In genomic region chr4:121869841-121870822, GRCh38 we compare ENCODE assay signal across 8 cellular contexts. TPM values are rescaled to one million over a fixed set of nuclear protein-coding genes. Genes with fewer than 3 reads are reported as not detected.
DNase-seq lines count a peak whose midpoint lies in the region; ATAC-seq, FAIRE-seq and TF ChIP-seq lines count a peak whose summit lies in the region.

TSS of gene BBS7 (minus strand) at chr4:121870474. CDS start at chr4:121870313, 161 bp downstream.

- H3K36me3 ChIP-seq in endothelial cell of umbilical vein (ENCODE audit: control insufficient read depth in 2 of 2, extremely low read depth in 1 of 2, insufficient read depth in 2 of 2, low read length in 2 of 2), result no peaks in the 10 kb centered on the region

- no peaks in the 10 kb centered on the region for H4K20me1 ChIP-seq in endothelial cell of umbilical vein (replicated peaks; ENCODE audit: control insufficient read depth, extremely low read depth, insufficient read depth, low read length)

- peak; percentile 96 for TF ChIP-seq POLR2A in endothelial cell of umbilical vein (IDR thresholded peaks at IDR 0.05; ENCODE audit: low read depth, low read length)

- CTCF ChIA-PET in endothelial cell of umbilical vein (lab: Charles Lee), result interaction anchor here (0.7 to 1.5 kb wide), 10 partner anchors 14 to 499 kb away, joined by 3 to 6 read pairs (median 3); partner anchors contain the start of gene CCNA2

- dilution Hi-C loops in endothelial cell of umbilical vein (cut with MboI; ENCODE audit: extremely low pct_ligation_motif_present, low sequenced_read_pairs), result no loop called here

- H3K27me3 ChIP-seq in endothelial cell of umbilical vein (ENCODE audit: control insufficient read depth in 2 of 2, insufficient read depth in 2 of 2, low read length in 2 of 2), result no peaks in the 10 kb centered on the region

- H3K79me2 ChIP-seq in endothelial cell of umbilical vein (ENCODE audit: control insufficient read depth, insufficient read depth, low read length), result peaks cover 5% of the 10 kb centered on the region

- no peak for TF ChIP-seq CTCF in D721Med (IDR thresholded peaks at IDR 0.05; ENCODE audit: insufficient read depth, missing control alignments)
- TF ChIP-seq CTCF in endothelial cell of umbilical vein (IDR thresholded peaks at IDR 0.05; ENCODE audit: extremely low read depth in 1 of 2, insufficient read depth in 1 of 2, low read depth in 1 of 2, low read length in 2 of 2), result no peak

- FAIRE-seq in D721Med (lab: Jason Lieb, UNC), result peak; percentile 56
- peak; percentile 96 for FAIRE-seq in endothelial cell of umbilical vein (lab: Jason Lieb, UNC)

- DNase-seq in D721Med (ENCODE audit: insufficient read length, low spot score), result peak; percentile 57
- DNase-seq in HuH-7.5 (ENCODE audit: low spot score), result peak; percentile 36
- peak; percentile 98 for DNase-seq in OCI-M1 (lab: John Stamatoyannopoulos, UW)
- peak; percentile 98 for DNase-seq in activated T-cell treated with anti-CD3 and anti-CD28 coated beads for 24 hours (ENCODE audit: low read depth)
- peak; percentile 99 for DNase-seq in endothelial cell of umbilical vein (ENCODE audit: low read depth, low spot score)
- peak; percentile 97 for DNase-seq in midbrain (lab: John Stamatoyannopoulos, UW)
- DNase-seq in stimulated activated CD8-positive, alpha-beta memory T cell treated with anti-CD3 and anti-CD28 coated beads, Interleukin-2, amount 100 ng/mL, for 1 hour (ENCODE audit: low read depth in 2 of 2), result peak; percentile 92 to 93

- intact Hi-C loops in endothelial cell of umbilical vein (cut with micrococcal nuclease), result loop anchor here (1.0 kb wide), 2 partner anchors 46 to 69 kb away; partner anchors contain the start of gene EXOSC9

- POLR2A ChIA-PET in endothelial cell of umbilical vein (lab: Charles Lee), result interaction anchor here (0.6 to 0.9 kb wide), 2 partner anchors 8 to 668 kb away, joined by 4 to 7 read pairs; no protein-coding TSS in a partner anchor

- peaks cover 10% of the 10 kb centered on the region for H3K4me1 ChIP-seq in endothelial cell of umbilical vein (ENCODE audit: control insufficient read depth, extremely low read depth, insufficient read depth, low read length)

- BruUV-seq in endothelial cell of umbilical vein (replicated peaks; lab: Mats Ljungman, UMichigan), result TSS peak; percentile 51

- H3K9me3 ChIP-seq in endothelial cell of umbilical vein (replicated peaks; ENCODE audit: control insufficient read depth, insufficient read depth, low read length), result no peaks in the 10 kb centered on the region

- H2AFZ ChIP-seq in endothelial cell of umbilical vein (ENCODE audit: low read depth, low read length), result peak within 1 kb of the TSS; percentile 95

- peaks cover 5% of the 10 kb centered on the region for H3K9me1 ChIP-seq in endothelial cell of umbilical vein (replicated peaks; ENCODE audit: control insufficient read depth, extremely low read depth, insufficient read depth, low read length)

- peak within 1 kb of the TSS; percentile 78 for H3K9ac ChIP-seq in endothelial cell of umbilical vein (replicated peaks; ENCODE audit: extremely low read depth, insufficient read depth, low read length)

- H3K27ac ChIP-seq in endothelial cell of umbilical vein (ENCODE audit: insufficient read depth, low read depth, low read length), result peak within 1 kb of the TSS; percentile 58

- H3K4me2 ChIP-seq in endothelial cell of umbilical vein (ENCODE audit: insufficient read depth, low read length), result peak within 1 kb of the TSS; percentile 84

- H3K4me3 ChIP-seq in endothelial cell of umbilical vein (replicated peaks in 1 of 3; ENCODE audit: insufficient read depth in 1 of 3, low read depth in 1 of 3, low read length in 3 of 3), result peak within 1 kb of the TSS; percentile 76 to 84 (median 80)

- ATAC-seq in GM21526 (IDR thresholded peaks at IDR 0.05; ENCODE audit: low FRiP score, unreplicated experiment), result peak; percentile 99

TF ChIP-seq in endothelial cell of umbilical vein, 7 proteins besides CTCF, POLR2A, EP300 and RAD21:
- TF ChIP-seq FOS (IDR thresholded peaks at IDR 0.05; ENCODE audit: borderline replicate concordance, insufficient read depth, low read length), result no peak
- TF ChIP-seq EZH2 (IDR thresholded peaks at IDR 0.05; ENCODE audit: borderline replicate concordance, low read depth, low read length, severe bottlenecking), result no peak
- no peak for TF ChIP-seq MYC (IDR thresholded peaks at IDR 0.05; ENCODE audit: low read depth, low read length)
- TF ChIP-seq POLR2AphosphoS5 (IDR thresholded peaks at IDR 0.05; ENCODE audit: insufficient read depth, low read depth, low read length), result peak; percentile 91
- TF ChIP-seq MAX (IDR thresholded peaks at IDR 0.05; ENCODE audit: insufficient read depth, insufficient read length), result no peak

RNA-seq across cellular contexts. Expression of gene BBS7, which starts in this region (rescaled TPM):
- 20.0 and 22.2 TPM in 2 replicates for total RNA-seq in endothelial cell of umbilical vein
- polyA plus RNA-seq in endothelial cell of umbilical vein, result 13.4 and 21.7 TPM in 2 replicates
- polyA plus RNA-seq in endothelial cell of umbilical vein (2011; cell fraction: cytosol; rRNA removed), result 23.5 and 28.3 TPM in 2 replicates
- polyA plus RNA-seq in endothelial cell of umbilical vein (2011; cell fraction: nucleus; rRNA removed), result 21.9 and 26.3 TPM in 2 replicates
- polyA plus RNA-seq in endothelial cell of umbilical vein (2012), result 15.9 and 21.9 TPM in 2 replicates
- 9.0 and 13.7 TPM in 2 replicates for polyA minus RNA-seq in endothelial cell of umbilical vein
- polyA minus RNA-seq in endothelial cell of umbilical vein (2011; cell fraction: cytosol; rRNA and poly(A)+ RNA removed), result 14.1 TPM
- polyA minus RNA-seq in endothelial cell of umbilical vein (2011; cell fraction: nucleus; rRNA and poly(A)+ RNA removed), result 12.3 and 12.6 TPM in 2 replicates

Comparison
In these comparisons a context has a peak if more than half of its experiments do, and no peak if none do; other contexts are left out.
1. Peak in every context shown above with its lines: DNase-seq, ATAC-seq, H3K4me3 ChIP-seq and H3K27ac ChIP-seq.
2. DNase-seq: peak in every context shown above with its lines; median percentile 99 in endothelial cell of umbilical vein; 98 in OCI-M1; 98 in activated T-cell treated with anti-CD3 and anti-CD28 coated beads for 24 hours; 97 in midbrain; 92 in stimulated activated CD8-positive, alpha-beta memory T cell treated with anti-CD3 and anti-CD28 coated beads, Interleukin-2, amount 100 ng/mL, for 1 hour; 57 in D721Med; 36 in HuH-7.5.